ENCODE assay signal across 8 cellular contexts in the genomic region with DNA sequence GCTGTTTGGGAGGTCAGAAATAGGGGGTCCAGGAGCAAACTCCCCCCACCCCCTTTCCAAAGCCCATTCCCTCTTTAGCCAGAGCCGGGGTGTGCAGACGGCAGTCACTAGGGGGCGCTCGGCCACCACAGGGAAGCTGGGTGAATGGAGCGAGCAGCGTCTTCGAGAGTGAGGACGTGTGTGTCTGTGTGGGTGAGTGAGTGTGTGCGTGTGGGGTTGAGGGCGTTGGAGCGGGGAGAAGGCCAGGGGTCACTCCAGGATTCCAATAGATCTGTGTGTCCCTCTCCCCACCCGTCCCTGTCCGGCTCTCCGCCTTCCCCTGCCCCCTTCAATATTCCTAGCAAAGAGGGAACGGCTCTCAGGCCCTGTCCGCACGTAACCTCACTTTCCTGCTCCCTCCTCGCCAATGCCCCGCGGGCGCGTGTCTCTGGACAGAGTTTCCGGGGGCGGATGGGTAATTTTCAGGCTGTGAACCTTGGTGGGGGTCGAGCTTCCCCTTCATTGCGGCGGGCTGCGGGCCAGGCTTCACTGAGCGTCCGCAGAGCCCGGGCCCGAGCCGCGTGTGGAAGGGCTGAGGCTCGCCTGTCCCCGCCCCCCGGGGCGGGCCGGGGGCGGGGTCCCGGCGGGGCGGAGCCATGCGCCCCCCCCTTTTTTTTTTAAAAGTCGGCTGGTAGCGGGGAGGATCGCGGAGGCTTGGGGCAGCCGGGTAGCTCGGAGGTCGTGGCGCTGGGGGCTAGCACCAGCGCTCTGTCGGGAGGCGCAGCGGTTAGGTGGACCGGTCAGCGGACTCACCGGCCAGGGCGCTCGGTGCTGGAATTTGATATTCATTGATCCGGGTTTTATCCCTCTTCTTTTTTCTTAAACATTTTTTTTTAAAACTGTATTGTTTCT. TPM values are rescaled to one million over a fixed set of nuclear protein-coding genes. Genes with fewer than 3 reads are reported as not detected.
DNase-seq lines count a peak whose midpoint lies in the region; ATAC-seq and FAIRE-seq lines count a peak whose summit lies in the region.

A gene (plus strand): TSS at position 686 of the 891 bp plus-strand sequence.

- H3K27ac ChIP-seq in KOPT-K1 (ENCODE audit: low read depth, low read length, poor library complexity, severe bottlenecking) = peak within 1 kb of the TSS; percentile 65

- H3K9me3 Mint-ChIP-seq in activated T-helper 1 cell treated with anti-CD3 and anti-CD28 coated beads, Interleukin-12 subunit alpha, Interleukin-12 subunit beta, Interleukin-2, Interleukin-4 antibody, amounts not matched to agents 30 ng/mL and 10 ng/mL and 1 ng/mL, durations not matched to agents 14 hours and 24 hours and 36 hours = no peaks in the 10 kb centered on the region
- H3K9me3 Mint-ChIP-seq in naive thymus-derived CD8-positive, alpha-beta T cell = no peaks in the 10 kb centered on the region

- H3K27ac Mint-ChIP-seq in activated T-helper 1 cell treated with anti-CD3 and anti-CD28 coated beads, Interleukin-12 subunit alpha, Interleukin-12 subunit beta, Interleukin-2, Interleukin-4 antibody, amounts not matched to agents 30 ng/mL and 10 ng/mL and 1 ng/mL, durations not matched to agents 14 hours and 24 hours and 36 hours = peak within 1 kb of the TSS; percentile 95
- peak within 1 kb of the TSS; percentile 49 to 89 (median 78) for H3K27ac Mint-ChIP-seq in naive thymus-derived CD8-positive, alpha-beta T cell

- FAIRE-seq in RCC 7860 (lab: Jason Lieb, UNC) = no peak

- POLR2A ChIA-PET in naive thymus-derived CD8-positive, alpha-beta T cell (lab: Charles Lee) = interaction anchor here (1.0 to 2.9 kb wide), 6 partner anchors 36 to 477 kb away, joined by 3 to 21 read pairs (median 8); a partner anchor contains a TSS

- H3K9me3 ChIP-seq in KOPT-K1 (ENCODE audit: insufficient read depth, low read length, poor library complexity, severe bottlenecking) = no peaks in the 10 kb centered on the region

- H3K4me1 Mint-ChIP-seq in activated T-helper 1 cell treated with anti-CD3 and anti-CD28 coated beads, Interleukin-12 subunit alpha, Interleukin-12 subunit beta, Interleukin-2, Interleukin-4 antibody, amounts not matched to agents 30 ng/mL and 10 ng/mL and 1 ng/mL, durations not matched to agents 14 hours and 24 hours and 36 hours (ENCODE audit: low read depth) = peaks cover 29% of the 10 kb centered on the region
- peaks cover 11 to 26% (median 19%) of the 10 kb centered on the region in 4 donors for H3K4me1 Mint-ChIP-seq in naive thymus-derived CD8-positive, alpha-beta T cell

- H3K4me3 Mint-ChIP-seq in activated T-helper 1 cell treated with anti-CD3 and anti-CD28 coated beads, Interleukin-12 subunit alpha, Interleukin-12 subunit beta, Interleukin-2, Interleukin-4 antibody, amounts not matched to agents 30 ng/mL and 10 ng/mL and 1 ng/mL, durations not matched to agents 14 hours and 24 hours and 36 hours = peak within 1 kb of the TSS; percentile 97
- H3K4me3 Mint-ChIP-seq in naive thymus-derived CD8-positive, alpha-beta T cell = peak within 1 kb of the TSS; percentile 81 to 97 (median 90)

- H3K27me3 Mint-ChIP-seq in activated T-helper 1 cell treated with anti-CD3 and anti-CD28 coated beads, Interleukin-12 subunit alpha, Interleukin-12 subunit beta, Interleukin-2, Interleukin-4 antibody, amounts not matched to agents 30 ng/mL and 10 ng/mL and 1 ng/mL, durations not matched to agents 14 hours and 24 hours and 36 hours (ENCODE audit: insufficient read depth) = peaks cover 5% of the 10 kb centered on the region
- peaks cover 9 to 32% (median 16%) of the 10 kb centered on the region in 5 donors for H3K27me3 Mint-ChIP-seq in naive thymus-derived CD8-positive, alpha-beta T cell

- H3K36me3 ChIP-seq in KOPT-K1 (ENCODE audit: insufficient read depth, low read length) = no peaks in the 10 kb centered on the region

- intact Hi-C loops in activated T-helper 1 cell treated with anti-CD3 and anti-CD28 coated beads, Interleukin-12 subunit alpha, Interleukin-12 subunit beta, Interleukin-2, Interleukin-4 antibody, amounts not matched to agents 30 ng/mL and 10 ng/mL and 1 ng/mL, durations not matched to agents 14 hours and 24 hours and 36 hours (cut with micrococcal nuclease) = loop anchor here (1.0 to 5.0 kb wide), 13 partner anchors 44 to 618 kb away; a partner anchor contains a TSS

- ATAC-seq in GM21723 (IDR thresholded peaks at IDR 0.05; ENCODE audit: unreplicated experiment) = peak; percentile 56
- ATAC-seq in naive thymus-derived CD8-positive, alpha-beta T cell = peak; percentile 77 to 85

- H3K36me3 Mint-ChIP-seq in activated T-helper 1 cell treated with anti-CD3 and anti-CD28 coated beads, Interleukin-12 subunit alpha, Interleukin-12 subunit beta, Interleukin-2, Interleukin-4 antibody, amounts not matched to agents 30 ng/mL and 10 ng/mL and 1 ng/mL, durations not matched to agents 14 hours and 24 hours and 36 hours (ENCODE audit: low read depth) = peaks cover 10% of the 10 kb centered on the region
- H3K36me3 Mint-ChIP-seq in naive thymus-derived CD8-positive, alpha-beta T cell = no peaks in the 10 kb centered on the region

- DNase-seq in DMS79 treated with DMSO at 0.1 percent for 48 hours (lab: John Stamatoyannopoulos, UW) (peak; percentile 85), RCC 7860 (ENCODE audit: low spot score) (peak; percentile 83), fibroblast of gingiva (ENCODE audit: low read depth) (peak; percentile 84)
- peak; percentile 83 for DNase-seq in activated T-helper 1 cell treated with anti-CD3 and anti-CD28 coated beads, Interleukin-12 subunit alpha, Interleukin-12 subunit beta, Interleukin-2, Interleukin-4 antibody, amounts not matched to agents 30 ng/mL and 10 ng/mL and 1 ng/mL, durations not matched to agents 14 hours and 24 hours and 36 hours (ENCODE audit: low spot score)
- peak; percentile 76 to 93 (median 88) for DNase-seq in naive thymus-derived CD8-positive, alpha-beta T cell
- peak; percentile 86 for DNase-seq in stimulated activated naive CD4-positive, alpha-beta T cell treated with Interleukin-2 at 50 U/mL for 16 hours (lab: John Stamatoyannopoulos, UW)

RNA-seq across cellular contexts. Expression of the gene that starts here (rescaled TPM):
- total RNA-seq in activated T-helper 1 cell treated with anti-CD3 and anti-CD28 coated beads, Interleukin-12 subunit alpha, Interleukin-12 subunit beta, Interleukin-2, Interleukin-4 antibody, amounts not matched to agents 30 ng/mL and 10 ng/mL and 1 ng/mL, durations not matched to agents 14 hours and 24 hours and 36 hours = 42.3 and 43.2 TPM in 2 replicates
- 1 to 10 TPM; 4.5 to 5.6 TPM for total RNA-seq in naive thymus-derived CD8-positive, alpha-beta T cell
- polyA plus RNA-seq in naive thymus-derived CD8-positive, alpha-beta T cell = not detected

Comparison
In these comparisons a context has a peak if more than half of its experiments do, and no peak if none do; other contexts are left out.
1. Peak in every context shown above with its lines: DNase-seq, ATAC-seq and H3K27ac ChIP-seq.